ENCODE assay signal across 14 cellular contexts in the genomic region with DNA sequence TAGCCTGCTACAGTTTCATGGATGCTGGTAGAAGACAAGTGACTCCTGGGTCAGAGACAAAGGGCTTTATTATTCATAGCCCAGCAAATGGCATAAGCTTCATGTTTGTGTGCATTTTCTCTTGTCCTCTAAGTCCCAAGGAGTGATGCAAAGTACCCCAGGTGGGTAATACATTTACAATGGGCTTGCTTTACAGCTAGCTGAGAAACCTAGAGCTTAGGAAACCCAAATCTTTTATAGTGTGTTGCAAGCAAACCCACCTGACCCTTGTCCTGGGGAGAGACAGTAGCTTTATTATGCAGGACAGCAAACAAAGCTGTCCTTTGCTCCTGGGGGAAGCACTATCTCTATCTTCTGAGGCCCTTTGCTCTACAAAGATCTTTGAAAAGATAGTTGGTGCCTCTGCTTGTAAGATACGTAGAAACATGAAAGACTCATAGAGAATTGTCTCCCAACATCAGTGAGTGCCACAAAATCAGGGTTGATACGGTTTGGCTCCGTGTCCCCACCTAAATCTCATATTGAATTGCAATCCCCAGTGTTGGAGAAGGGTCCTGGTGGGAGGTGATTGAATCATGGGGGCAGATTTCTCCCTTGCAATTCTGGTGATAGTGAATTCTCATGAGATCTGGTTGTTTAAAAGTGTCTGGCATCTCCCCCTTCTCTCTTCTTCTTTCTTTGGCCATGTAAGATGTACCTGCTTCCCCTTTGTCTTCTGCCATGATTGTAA.
DNase-seq lines count a peak whose midpoint lies in the region; ATAC-seq, FAIRE-seq and TF ChIP-seq lines count a peak whose summit lies in the region.
"Had no signal": no experiment of that assay in that cellular context is flagged by ENCODE, and none has a peak within 500 bp of the region (broad histone marks: within the 10 kb centered on the region; RNA-seq: fewer than 3 reads in every experiment).

No MANE protein-coding gene starts in this region.

- H3K27ac ChIP-seq in hepatocyte (peak overlapping the region; percentile 35), HepG2 (ENCODE audit: extremely low read length, insufficient read depth, low read length) (peak overlapping the region; percentile 92)
- H3K27ac ChIP-seq: A549, C4-2B had no signal

- H3K4me2 ChIP-seq in hepatocyte = peak overlapping the region; percentile 26
- peak overlapping the region; percentile 54 for H3K4me2 ChIP-seq in HepG2 (ENCODE audit: low read depth, low read length)
- H3K4me2 ChIP-seq: A549 had no signal

- CTCF ChIA-PET in HepG2 (lab: Yijun Ruan, JAX; ENCODE audit: low intra/inter-chr PET ratio, low total read pairs) = no interaction called here

- H3K27me3 ChIP-seq in hepatocyte (no peaks in the 10 kb centered on the region), HepG2 (ENCODE audit: control insufficient read depth in 1 of 2, insufficient read depth in 2 of 2, low read length in 2 of 2) (no peaks in the 10 kb centered on the region)
- H3K27me3 ChIP-seq: BE2C had no signal

- H3K36me3 ChIP-seq in hepatocyte (replicated peaks; ENCODE audit: insufficient read depth, low read depth) (no peaks in the 10 kb centered on the region), HepG2 (replicated peaks in 1 of 2; ENCODE audit: control insufficient read depth in 1 of 2, insufficient read depth in 2 of 2, low read length in 2 of 2) (no peaks in the 10 kb centered on the region)
- H3K36me3 ChIP-seq: BE2C had no signal

- TF ChIP-seq CTCF in hepatocyte (IDR thresholded peaks at IDR 0.05; ENCODE audit: poor library complexity) = no peak
- TF ChIP-seq CTCF in HepG2 (CRISPR knock-in tag; IDR thresholded peaks at IDR 0.05) = no peak

- intact Hi-C loops in HepG2 (cut with micrococcal nuclease; ENCODE audit: unreplicated experiment) = loop anchor here (5.0 kb wide), 1 partner anchor 104 kb away; no protein-coding TSS in a partner anchor

- no peak overlapping the region for H2AFZ ChIP-seq in hepatocyte
- H2AFZ ChIP-seq in HepG2 (ENCODE audit: low read length) = no peak overlapping the region

- peak; percentile 83 for FAIRE-seq in HepG2 (lab: Jason Lieb, UNC)
- FAIRE-seq: A549, D721Med, H54 had no signal

- H3K4me1 ChIP-seq in hepatocyte (ENCODE audit: insufficient read depth) (peaks cover 22% of the 10 kb centered on the region), HepG2 (ENCODE audit: insufficient read depth, low read length) (peaks cover 100% of the 10 kb centered on the region)
- H3K4me1 ChIP-seq: BE2C had no signal

- H3K9me2 ChIP-seq in hepatocyte (replicated peaks; ENCODE audit: insufficient read depth) = no peaks in the 10 kb centered on the region

- DNase-seq in HuH-7 (ENCODE audit: low spot score) = peak; percentile 40
- DNase-seq in hepatocyte (ENCODE audit: low spot score) = peak; percentile 25
- peak; percentile 98 for DNase-seq in HepG2 (ENCODE audit: low spot score)
- DNase-seq in NCI-H2029 (lab: John Stamatoyannopoulos, UW) = no peak
- DNase-seq in medulla oblongata (ENCODE audit: extremely low spot score) = no peak
- no peak for DNase-seq in NCI-H1436 treated with DMSO at 0.1 percent for 48 hours (lab: John Stamatoyannopoulos, UW)
- DNase-seq: BE2C; CD4-positive, alpha-beta memory T cell; DND-41; GF-D8 had no signal

- no TSS peak for BruUV-seq in HepG2 (replicated peaks; lab: Mats Ljungman, UMichigan)

- no peaks in the 10 kb centered on the region for H3K9me3 ChIP-seq in hepatocyte (ENCODE audit: low read depth)
- H3K9me3 ChIP-seq in HepG2 (ENCODE audit: low read length) = no peaks in the 10 kb centered on the region
- H3K9me3 ChIP-seq: A549, BE2C had no signal

- 68% methylated on average over 3 of the region's 3 CpGs for WGBS in hepatocyte (ENCODE audit: low lambda C conversion rate, missing lambda C conversion rate)
- 8% methylated on average over 3 of the region's 3 CpGs for WGBS in HepG2 (ENCODE audit: low lambda C conversion rate)

- POLR2A ChIA-PET in HepG2 (lab: Yijun Ruan, JAX) = interaction anchor here (0.8 to 1.5 kb wide), 6 partner anchors 8 to 1048 kb away, joined by 3 to 21 read pairs (median 4); a partner anchor contains a TSS

- no peak; a peak in 1 of 4 replicates for TF ChIP-seq POLR2A in HepG2 (IDR thresholded peaks at IDR 0.05; ENCODE audit: insufficient read depth in 1 of 2, low read depth in 2 of 2, low read length in 2 of 2)

- no peaks in the 10 kb centered on the region for H4K20me1 ChIP-seq in hepatocyte (ENCODE audit: insufficient read depth, poor library complexity, severe bottlenecking)
- H4K20me1 ChIP-seq in HepG2 (ENCODE audit: insufficient read depth, low read length) = no peaks in the 10 kb centered on the region

- in situ Hi-C loops in HepG2 (cut with HindIII; ENCODE audit: extremely low pct_ligation_motif_present, low pct_unique_long_range_greater_than_20kb) = loop anchor here (10.0 kb wide), 1 partner anchor 96 kb away; no protein-coding TSS in a partner anchor

- no peaks in the 10 kb centered on the region for H3K79me2 ChIP-seq in hepatocyte
- H3K79me2 ChIP-seq in HepG2 (ENCODE audit: insufficient read depth, low read length) = no peaks in the 10 kb centered on the region

- H3K9ac ChIP-seq in HepG2 (ENCODE audit: insufficient read depth, low read depth, low read length) = peak overlapping the region; percentile 61

- TF ChIP-seq EP300 in HepG2 (IDR thresholded peaks at IDR 0.05; ENCODE audit: low read depth in 2 of 2, low read length in 2 of 2) (peak; percentile 78 to 96), HepG2 (CRISPR knock-in tag; IDR thresholded peaks at IDR 0.05; ENCODE audit: borderline replicate concordance) (peak; percentile 96)

- TF ChIP-seq RAD21 in HepG2 (CRISPR knock-in tag; IDR thresholded peaks at IDR 0.05) = no peak

- ATAC-seq in HepG2 = peak; percentile 97
- ATAC-seq: A549 had no signal

- H3K4me3 ChIP-seq in hepatocyte = no peak overlapping the region
- peak overlapping the region in 1 of 3 experiments; percentile 15; a peak in 1 of 6 replicates for H3K4me3 ChIP-seq in HepG2 (replicated peaks in 1 of 3; ENCODE audit: insufficient read depth in 1 of 3, low read depth in 2 of 3, low read length in 3 of 3)
- H3K4me3 ChIP-seq: A549 had no signal

TF ChIP-seq in HepG2, 621 proteins besides CTCF, POLR2A, EP300 and RAD21 (continues in another document):
- TF ChIP-seq, protein P1, sequence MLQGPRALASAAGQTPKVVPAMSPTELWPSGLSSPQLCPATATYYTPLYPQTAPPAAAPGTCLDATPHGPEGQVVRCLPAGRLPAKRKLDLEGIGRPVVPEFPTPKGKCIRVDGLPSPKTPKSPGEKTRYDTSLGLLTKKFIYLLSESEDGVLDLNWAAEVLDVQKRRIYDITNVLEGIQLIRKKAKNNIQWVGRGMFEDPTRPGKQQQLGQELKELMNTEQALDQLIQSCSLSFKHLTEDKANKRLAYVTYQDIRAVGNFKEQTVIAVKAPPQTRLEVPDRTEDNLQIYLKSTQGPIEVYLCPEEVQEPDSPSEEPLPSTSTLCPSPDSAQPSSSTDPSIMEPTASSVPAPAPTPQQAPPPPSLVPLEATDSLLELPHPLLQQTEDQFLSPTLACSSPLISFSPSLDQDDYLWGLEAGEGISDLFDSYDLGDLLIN (CRISPR knock-in tag; IDR thresholded peaks at IDR 0.05; ENCODE audit: borderline replicate concordance) = no peak
- no peak for TF ChIP-seq ZFP41 (CRISPR knock-in tag; IDR thresholded peaks at IDR 0.05; ENCODE audit: borderline replicate concordance)
- no peak; the same call in 1 of the 2 replicates for TF ChIP-seq MTA1 (CRISPR knock-in tag; IDR thresholded peaks at IDR 0.05; ENCODE audit: borderline replicate concordance)
- TF ChIP-seq, protein P2, sequence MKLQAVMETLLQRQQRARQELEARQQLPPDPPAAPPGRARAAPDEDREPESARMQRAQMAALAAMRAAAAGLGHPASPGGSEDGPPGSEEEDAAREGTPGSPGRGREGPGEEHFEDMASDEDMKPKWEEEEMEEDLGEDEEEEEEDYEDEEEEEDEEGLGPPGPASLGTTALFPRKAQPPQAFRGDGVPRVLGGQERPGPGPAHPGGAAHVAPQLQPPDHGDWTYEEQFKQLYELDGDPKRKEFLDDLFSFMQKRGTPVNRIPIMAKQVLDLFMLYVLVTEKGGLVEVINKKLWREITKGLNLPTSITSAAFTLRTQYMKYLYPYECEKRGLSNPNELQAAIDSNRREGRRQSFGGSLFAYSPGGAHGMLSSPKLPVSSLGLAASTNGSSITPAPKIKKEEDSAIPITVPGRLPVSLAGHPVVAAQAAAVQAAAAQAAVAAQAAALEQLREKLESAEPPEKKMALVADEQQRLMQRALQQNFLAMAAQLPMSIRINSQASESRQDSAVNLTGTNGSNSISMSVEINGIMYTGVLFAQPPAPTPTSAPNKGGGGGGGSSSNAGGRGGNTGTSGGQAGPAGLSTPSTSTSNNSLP (IDR thresholded peaks at IDR 0.05; ENCODE audit: low read depth, low read length) = peak; percentile 86
- peak; percentile 69; the same call in 1 of the 2 replicates for TF ChIP-seq ZFP1 (CRISPR knock-in tag; IDR thresholded peaks at IDR 0.05)
- TF ChIP-seq KDM1A (CRISPR knock-in tag; IDR thresholded peaks at IDR 0.05) = peak; percentile 21; the same call in 1 of the 2 replicates
- no peak for TF ChIP-seq ARNT (IDR thresholded peaks at IDR 0.05)
- 0 out of 2 replicates have a peak, but pooled peaks have one; percentile 11 for TF ChIP-seq FOXK2 (IDR thresholded peaks at IDR 0.05)
- peak; percentile 36; the same call in 1 of the 2 replicates for TF ChIP-seq ETV5 (CRISPR knock-in tag; IDR thresholded peaks at IDR 0.05; ENCODE audit: borderline replicate concordance)
- TF ChIP-seq, protein P3, sequence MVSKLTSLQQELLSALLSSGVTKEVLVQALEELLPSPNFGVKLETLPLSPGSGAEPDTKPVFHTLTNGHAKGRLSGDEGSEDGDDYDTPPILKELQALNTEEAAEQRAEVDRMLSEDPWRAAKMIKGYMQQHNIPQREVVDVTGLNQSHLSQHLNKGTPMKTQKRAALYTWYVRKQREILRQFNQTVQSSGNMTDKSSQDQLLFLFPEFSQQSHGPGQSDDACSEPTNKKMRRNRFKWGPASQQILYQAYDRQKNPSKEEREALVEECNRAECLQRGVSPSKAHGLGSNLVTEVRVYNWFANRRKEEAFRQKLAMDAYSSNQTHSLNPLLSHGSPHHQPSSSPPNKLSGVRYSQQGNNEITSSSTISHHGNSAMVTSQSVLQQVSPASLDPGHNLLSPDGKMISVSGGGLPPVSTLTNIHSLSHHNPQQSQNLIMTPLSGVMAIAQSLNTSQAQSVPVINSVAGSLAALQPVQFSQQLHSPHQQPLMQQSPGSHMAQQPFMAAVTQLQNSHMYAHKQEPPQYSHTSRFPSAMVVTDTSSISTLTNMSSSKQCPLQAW (CRISPR knock-in tag; IDR thresholded peaks at IDR 0.05) = peak; percentile 68; the same call in 1 of the 2 replicates
- no peak for TF ChIP-seq ZFX (CRISPR knock-in tag; IDR thresholded peaks at IDR 0.05; ENCODE audit: low read depth)
- TF ChIP-seq, protein P4, sequence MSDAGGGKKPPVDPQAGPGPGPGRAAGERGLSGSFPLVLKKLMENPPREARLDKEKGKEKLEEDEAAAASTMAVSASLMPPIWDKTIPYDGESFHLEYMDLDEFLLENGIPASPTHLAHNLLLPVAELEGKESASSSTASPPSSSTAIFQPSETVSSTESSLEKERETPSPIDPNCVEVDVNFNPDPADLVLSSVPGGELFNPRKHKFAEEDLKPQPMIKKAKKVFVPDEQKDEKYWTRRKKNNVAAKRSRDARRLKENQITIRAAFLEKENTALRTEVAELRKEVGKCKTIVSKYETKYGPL (CRISPR knock-in tag; IDR thresholded peaks at IDR 0.05) = no peak

Comparison
In these comparisons a context has a peak if more than half of its experiments do, and no peak if none do; other contexts are left out.
1. DNase-seq: peak in HuH-7 (single experiment), hepatocyte (single experiment) and HepG2 (single experiment); none in NCI-H2029 (single experiment), medulla oblongata (single experiment) and NCI-H1436 treated with DMSO at 0.1 percent for 48 hours (single experiment).